10 cellular contexts compared by ENCODE assay signal in genomic region chr9:121700831-121701419, GRCh38. TPM values are rescaled to one million over a fixed set of nuclear protein-coding genes. Genes with fewer than 3 reads are reported as not detected.
DNase-seq lines count a peak whose midpoint lies in the region; ATAC-seq and TF ChIP-seq lines count a peak whose summit lies in the region.
"Had no signal": no experiment of that assay in that cellular context is flagged by ENCODE, and none has a peak within 500 bp of the region (broad histone marks: within the 10 kb centered on the region; RNA-seq: fewer than 3 reads in every experiment).

No MANE protein-coding gene starts in this region.

- POLR2A ChIA-PET in CD4-positive, alpha-beta T cell (lab: Charles Lee), result no interaction called here

- H3K4me3 Mint-ChIP-seq in CD4-positive, alpha-beta T cell, result peak overlapping the region; percentile 25
- H3K4me3 Mint-ChIP-seq in stimulated activated memory B cell treated with anti-CD40 and anti-IgM and Interleukin-4, amounts not matched to agents 10 μg/mL and 1 μg/mL and 100 μg/mL, for 72 hours, result no peak overlapping the region
- H3K4me3 Mint-ChIP-seq: dendritic cell treated with granulocyte-macrophage colony-stimulating factor and Interleukin-4, amounts not matched to agents 40 ng/mL and 50 ng/mL, for 4 days had no signal

- H3K9ac ChIP-seq in rectal smooth muscle tissue (ENCODE audit: low read length), result no peak overlapping the region

- TF ChIP-seq CTCF in CD4-positive, alpha-beta T cell (IDR thresholded peaks at IDR 0.05), result no peak
- no peak for TF ChIP-seq CTCF in heart left ventricle (IDR thresholded peaks at IDR 0.05)

- no peak overlapping the region for H3K27ac ChIP-seq in CD4-positive, alpha-beta T cell (ENCODE audit: low read depth, low read length)
- H3K27ac ChIP-seq in heart left ventricle (peak overlapping the region; percentile 48 to 83 (median 79)), rectal smooth muscle tissue (ENCODE audit: low read depth, low read length) (peak overlapping the region; percentile 55)

- no peaks in the 10 kb centered on the region for H3K36me3 Mint-ChIP-seq in CD4-positive, alpha-beta T cell (ENCODE audit: low read depth)
- H3K36me3 Mint-ChIP-seq in stimulated activated memory B cell treated with anti-CD40 and anti-IgM and Interleukin-4, amounts not matched to agents 10 μg/mL and 1 μg/mL and 100 μg/mL, for 72 hours, result no peaks in the 10 kb centered on the region

- no peak overlapping the region for H3K27ac Mint-ChIP-seq in CD4-positive, alpha-beta T cell
- no peak overlapping the region for H3K27ac Mint-ChIP-seq in stimulated activated memory B cell treated with anti-CD40 and anti-IgM and Interleukin-4, amounts not matched to agents 10 μg/mL and 1 μg/mL and 100 μg/mL, for 72 hours
- H3K27ac Mint-ChIP-seq: dendritic cell treated with granulocyte-macrophage colony-stimulating factor and Interleukin-4, amounts not matched to agents 40 ng/mL and 50 ng/mL, for 4 days had no signal

- H3K27me3 ChIP-seq in CD4-positive, alpha-beta T cell (ENCODE audit: control insufficient read depth, insufficient read depth, low read length), result peaks cover 43% of the 10 kb centered on the region
- H3K27me3 ChIP-seq in heart left ventricle (peaks cover 0 to 37% (median 0%) of the 10 kb centered on the region in 9 donors), rectal smooth muscle tissue (ENCODE audit: control insufficient read depth, insufficient read depth, low read length) (no peaks in the 10 kb centered on the region)

- no peaks in the 10 kb centered on the region for H3K9me3 ChIP-seq in CD4-positive, alpha-beta T cell (ENCODE audit: control insufficient read depth, low read length)
- H3K9me3 ChIP-seq in heart left ventricle, result no peaks in the 10 kb centered on the region

- CTCF ChIA-PET in CD4-positive, alpha-beta T cell (lab: Charles Lee), result no interaction called here

- no peak for TF ChIP-seq POLR2A in heart left ventricle (IDR thresholded peaks at IDR 0.05)

- DNase-seq in CD4-positive, alpha-beta T cell, result no peak
- DNase-seq in astrocyte of the hippocampus (ENCODE audit: low read depth, low spot score), result peak; percentile 33
- peak; percentile 63 to 81 (median 77) for DNase-seq in heart left ventricle
- DNase-seq in activated CD4-positive, alpha-beta T cell treated with anti-CD3 and anti-CD28 coated beads, Interleukin-2, amount 50 U/mL, for 48 hours, result no peak
- no peak for DNase-seq in LoVo (ENCODE audit: low spot score)
- no peak for DNase-seq in GOT3 (lab: John Stamatoyannopoulos, UW)
- DNase-seq: stimulated activated CD4-positive, alpha-beta T cell treated with anti-CD3 and anti-CD28 coated beads, Interleukin-4, amount 100 ng/mL, for 4 hours had no signal

- intact Hi-C loops in CD4-positive, alpha-beta T cell (cut with DNase I, micrococcal nuclease), result no loop called here
- intact Hi-C loops in heart left ventricle (cut with DNase I), result loop anchor here in 3 of 10 donors (1.0 to 5.0 kb wide), 3 partner anchors 41 to 291 kb away; no protein-coding TSS in a partner anchor

- H3K9me3 Mint-ChIP-seq in CD4-positive, alpha-beta T cell, result no peaks in the 10 kb centered on the region
- no peaks in the 10 kb centered on the region for H3K9me3 Mint-ChIP-seq in stimulated activated memory B cell treated with anti-CD40 and anti-IgM and Interleukin-4, amounts not matched to agents 10 μg/mL and 1 μg/mL and 100 μg/mL, for 72 hours
- H3K9me3 Mint-ChIP-seq: dendritic cell treated with granulocyte-macrophage colony-stimulating factor and Interleukin-4, amounts not matched to agents 40 ng/mL and 50 ng/mL, for 4 days had no signal

- no peak for ATAC-seq in CD4-positive, alpha-beta T cell (ENCODE audit: poor library complexity)
- ATAC-seq in heart left ventricle, result peak in 3 of 4 donors; percentile 15 to 78 (median 34)
- no peak for ATAC-seq in stimulated activated memory B cell treated with anti-CD40 and anti-IgM and Interleukin-4, amounts not matched to agents 10 μg/mL and 1 μg/mL and 100 μg/mL, for 72 hours

- H3K27me3 Mint-ChIP-seq in CD4-positive, alpha-beta T cell, result peaks cover 65% of the 10 kb centered on the region
- H3K27me3 Mint-ChIP-seq in stimulated activated memory B cell treated with anti-CD40 and anti-IgM and Interleukin-4, amounts not matched to agents 10 μg/mL and 1 μg/mL and 100 μg/mL, for 72 hours, result peaks cover 60% of the 10 kb centered on the region

- peaks cover 6% of the 10 kb centered on the region for H3K4me1 Mint-ChIP-seq in CD4-positive, alpha-beta T cell (ENCODE audit: low read depth)
- H3K4me1 Mint-ChIP-seq in stimulated activated memory B cell treated with anti-CD40 and anti-IgM and Interleukin-4, amounts not matched to agents 10 μg/mL and 1 μg/mL and 100 μg/mL, for 72 hours, result peaks cover 21% of the 10 kb centered on the region

- H3K4me3 ChIP-seq in heart left ventricle, result peak overlapping the region in 9 of 12 donors; percentile 49 to 77 (median 63)
- peak overlapping the region; percentile 39 for H3K4me3 ChIP-seq in rectal smooth muscle tissue (ENCODE audit: low read length)

- H3K36me3 ChIP-seq in heart left ventricle (no peaks in the 10 kb centered on the region), rectal smooth muscle tissue (ENCODE audit: control insufficient read depth, insufficient read depth, low read length) (no peaks in the 10 kb centered on the region)

- H3K4me1 ChIP-seq in heart left ventricle, result peaks cover 17 to 74% (median 36%) of the 10 kb centered on the region in 12 donors
- H3K4me1 ChIP-seq in rectal smooth muscle tissue (ENCODE audit: control insufficient read depth, insufficient read depth, low read length), result peaks cover 7% of the 10 kb centered on the region

- 39 to 56% (median 50%) methylated on average over 16 to 26 of the region's 26 CpGs for WGBS in heart left ventricle, 4 donors

RNA-seq across cellular contexts. Expression of gene DAB2IP, which starts 49.5 kb away (rescaled TPM):
- total RNA-seq in CD4-positive, alpha-beta T cell, result under 1 TPM in 1 of 2 experiments, not detected in 1; 0.06 TPM
- 100 to 1,000 TPM in 1 of 9 donors, 10 to 100 TPM in 8; 45.0 to 103 (median 54.2) TPM for total RNA-seq in heart left ventricle
- polyA plus RNA-seq in heart left ventricle, result 10 to 100 TPM; 30.9 to 40.4 TPM

Comparison
In these comparisons a context has a peak if more than half of its experiments do, and no peak if none do; other contexts are left out.
1. ATAC-seq: peak in heart left ventricle (3 of 4); none in CD4-positive, alpha-beta T cell (single experiment) and stimulated activated memory B cell treated with anti-CD40 and anti-IgM and Interleukin-4, amounts not matched to agents 10 μg/mL and 1 μg/mL and 100 μg/mL, for 72 hours (single experiment).
2. DNase-seq: peak in astrocyte of the hippocampus (single experiment) and heart left ventricle (5 of 5); none in CD4-positive, alpha-beta T cell (0 of 10), activated CD4-positive, alpha-beta T cell treated with anti-CD3 and anti-CD28 coated beads, Interleukin-2, amount 50 U/mL, for 48 hours (0 of 2), LoVo (single experiment) and GOT3 (single experiment).
3. RNA of gene DAB2IP, which starts 49.5 kb away (total RNA-seq): 45.0 to 103 TPM in heart left ventricle; 0.06 TPM in CD4-positive, alpha-beta T cell; every median in the first group is over 10 times any median in the second.